Comparison of ENCODE assay signal across 17 cellular contexts in the genomic region with DNA sequence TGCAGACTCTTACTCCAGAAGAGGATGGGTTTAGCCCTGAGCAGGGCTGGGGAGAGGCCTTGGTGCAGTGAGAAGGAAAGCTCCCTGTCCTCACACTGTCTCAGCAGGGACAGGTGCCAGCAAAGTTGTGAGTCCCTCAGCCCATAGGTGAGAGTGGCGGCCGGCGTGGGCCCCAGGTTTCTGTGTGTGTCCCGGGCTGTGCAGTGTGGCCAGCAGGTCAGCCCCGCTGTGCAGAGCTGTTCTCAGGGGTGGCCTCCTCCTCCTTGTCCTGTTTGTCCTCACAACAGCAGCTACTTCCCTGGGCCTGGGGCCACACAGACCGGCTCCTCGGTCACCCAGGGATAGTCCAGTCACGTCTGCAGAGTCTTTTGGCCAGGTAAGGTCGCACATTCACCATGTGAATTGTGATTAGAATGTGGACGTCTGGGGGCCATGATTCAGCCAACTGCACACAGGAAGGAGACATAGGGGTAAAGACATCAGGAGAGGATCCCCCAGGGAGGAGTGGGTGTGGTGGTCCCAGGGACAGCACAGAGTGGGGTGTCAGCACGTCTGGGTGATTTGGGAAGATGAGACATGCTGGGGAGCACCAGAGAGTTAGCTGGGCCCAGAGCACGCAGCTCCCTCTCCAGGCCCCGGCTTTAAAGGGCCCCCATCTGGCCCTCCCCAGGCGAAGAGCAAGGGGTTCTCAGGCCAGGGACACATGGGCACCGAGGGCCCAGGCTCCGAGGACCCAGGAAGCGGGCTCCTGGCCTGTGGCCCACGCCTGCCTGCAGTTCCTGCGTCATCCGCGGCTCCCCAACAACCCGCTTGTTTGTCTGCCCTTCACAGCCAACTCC.
DNase-seq lines count a peak whose midpoint lies in the region; ATAC-seq, FAIRE-seq and TF ChIP-seq lines count a peak whose summit lies in the region.
"Had no signal": no experiment of that assay in that cellular context is flagged by ENCODE, and none has a peak within 500 bp of the region (broad histone marks: within the 10 kb centered on the region; RNA-seq: fewer than 3 reads in every experiment).

No MANE protein-coding gene starts in this region.

- no peak overlapping the region for H3K9ac ChIP-seq in HepG2 (ENCODE audit: insufficient read depth, low read depth, low read length)

- TF ChIP-seq POLR2A in HepG2 (IDR thresholded peaks at IDR 0.05; ENCODE audit: insufficient read depth in 1 of 2, low read depth in 2 of 2, low read length in 2 of 2) = no peak

- no peak overlapping the region for H3K4me3 ChIP-seq in HepG2 (replicated peaks in 1 of 3; ENCODE audit: insufficient read depth in 1 of 3, low read depth in 2 of 3, low read length in 3 of 3)
- H3K4me3 ChIP-seq in small intestine (ENCODE audit: low read depth in 1 of 2, low read length in 2 of 2) = no peak overlapping the region
- no peak overlapping the region for H3K4me3 ChIP-seq in naive thymus-derived CD4-positive, alpha-beta T cell (ENCODE audit: low read length)

- FAIRE-seq in HepG2 (lab: Jason Lieb, UNC) (no peak), small intestine (lab: Jason Lieb, UNC) (no peak)

- WGBS in HepG2 (ENCODE audit: low lambda C conversion rate) = 43% methylated on average over 10 of the region's 22 CpGs
- 58 to 84% (median 63%) methylated on average over 22 of the region's 22 CpGs for WGBS in small intestine, 3 donors

- no peak overlapping the region for H2AFZ ChIP-seq in HepG2 (ENCODE audit: low read length)

- intact Hi-C loops in HepG2 (cut with micrococcal nuclease; ENCODE audit: unreplicated experiment) = no loop called here
- intact Hi-C loops in naive thymus-derived CD4-positive, alpha-beta T cell (cut with micrococcal nuclease) = no loop called here

- TF ChIP-seq RAD21 in HepG2 (CRISPR knock-in tag; IDR thresholded peaks at IDR 0.05) = no peak

- H3K9me3 ChIP-seq in HepG2 (ENCODE audit: low read length) (no peaks in the 10 kb centered on the region), small intestine (ENCODE audit: control insufficient read depth, low read depth) (no peaks in the 10 kb centered on the region)
- H3K9me3 ChIP-seq in naive thymus-derived CD4-positive, alpha-beta T cell (ENCODE audit: control insufficient read depth in 2 of 3, low read length in 3 of 3) = no peaks in the 10 kb centered on the region

- CTCF ChIA-PET in RWPE1 (lab: Yijun Ruan, JAX) = interaction anchor here (0.8 kb wide), 1 partner anchor 274 kb away, joined by 3 read pairs; no protein-coding TSS in a partner anchor
- CTCF ChIA-PET in HepG2 (lab: Yijun Ruan, JAX; ENCODE audit: low intra/inter-chr PET ratio, low total read pairs) = no interaction called here
- CTCF ChIA-PET in naive thymus-derived CD4-positive, alpha-beta T cell (lab: Charles Lee) = no interaction called here

- H3K27ac ChIP-seq in RWPE1 (peak overlapping the region; percentile 87; the same call in 1 of the 2 replicates), HepG2 (ENCODE audit: extremely low read length, insufficient read depth, low read length) (no peak overlapping the region), small intestine (ENCODE audit: low read depth in 1 of 2, low read length in 1 of 2) (no peak overlapping the region)
- no peak overlapping the region for H3K27ac ChIP-seq in naive thymus-derived CD4-positive, alpha-beta T cell (ENCODE audit: low read depth, low read length)

- no peaks in the 10 kb centered on the region for H3K9me3 Mint-ChIP-seq in activated T-cell treated with anti-CD3 and anti-CD28 coated beads, Interleukin-2, amount 50 U/mL, for 4 hours
- no peaks in the 10 kb centered on the region for H3K9me3 Mint-ChIP-seq in activated T-cell treated with anti-CD3 and anti-CD28 coated beads, Interleukin-2, amount 50 U/mL, for 24 hours
- H3K9me3 Mint-ChIP-seq in naive thymus-derived CD4-positive, alpha-beta T cell = no peaks in the 10 kb centered on the region
- H3K9me3 Mint-ChIP-seq: CD8-positive, alpha-beta memory T cell; stimulated activated naive CD8-positive, alpha-beta T cell treated with anti-CD3 and anti-CD28 coated beads, Interleukin-15, amount 100 ng/mL, for 72 hours; T-helper 2 cell treated with Interferon-gamma antibody and Interleukin-4, amounts not matched to agents 5 μg/mL and 100 μg/mL, for 36 hours had no signal

- no peaks in the 10 kb centered on the region for H4K20me1 ChIP-seq in HepG2 (ENCODE audit: insufficient read depth, low read length)

- TF ChIP-seq EP300 in HepG2 (IDR thresholded peaks at IDR 0.05; ENCODE audit: low read depth in 2 of 2, low read length in 2 of 2) = no peak
- TF ChIP-seq EP300 in HepG2 (CRISPR knock-in tag; IDR thresholded peaks at IDR 0.05; ENCODE audit: borderline replicate concordance) = no peak

- POLR2A ChIA-PET in RWPE1 (lab: Yijun Ruan, JAX; ENCODE audit: low non-redundant PET) (no interaction called here), HepG2 (lab: Yijun Ruan, JAX) (no interaction called here)
- POLR2A ChIA-PET in naive thymus-derived CD4-positive, alpha-beta T cell (lab: Charles Lee) = no interaction called here

- no peaks in the 10 kb centered on the region for H3K36me3 ChIP-seq in HepG2 (replicated peaks in 1 of 2; ENCODE audit: control insufficient read depth in 1 of 2, insufficient read depth in 2 of 2, low read length in 2 of 2)
- no peaks in the 10 kb centered on the region for H3K36me3 ChIP-seq in small intestine (ENCODE audit: control insufficient read depth in 2 of 2, insufficient read depth in 2 of 2, low read length in 2 of 2)
- H3K36me3 ChIP-seq in naive thymus-derived CD4-positive, alpha-beta T cell (ENCODE audit: control insufficient read depth in 2 of 3, insufficient read depth in 3 of 3, low read length in 3 of 3) = no peaks in the 10 kb centered on the region

- peaks cover 3% of the 10 kb centered on the region for H3K27me3 Mint-ChIP-seq in activated T-cell treated with anti-CD3 and anti-CD28 coated beads, Interleukin-2, amount 50 U/mL, for 4 hours (ENCODE audit: low read depth)
- no peaks in the 10 kb centered on the region for H3K27me3 Mint-ChIP-seq in activated T-cell treated with anti-CD3 and anti-CD28 coated beads, Interleukin-2, amount 50 U/mL, for 24 hours
- H3K27me3 Mint-ChIP-seq in naive thymus-derived CD4-positive, alpha-beta T cell = no peaks in the 10 kb centered on the region
- H3K27me3 Mint-ChIP-seq: stimulated activated naive CD8-positive, alpha-beta T cell treated with anti-CD3 and anti-CD28 coated beads, Interleukin-15, amount 100 ng/mL, for 72 hours had no signal

- peak; percentile 2 for DNase-seq in activated T-cell treated with anti-CD3 and anti-CD28 coated beads, Interleukin-2, amount 50 U/mL, for 4 hours
- DNase-seq in activated T-cell treated with anti-CD3 and anti-CD28 coated beads, Interleukin-2, amount 50 U/mL, for 24 hours = no peak
- no peak for DNase-seq in RWPE1 (ENCODE audit: low spot score)
- no peak for DNase-seq in HepG2 (ENCODE audit: low spot score)
- DNase-seq in small intestine = peak; percentile 54
- no peak for DNase-seq in NOMO-1 treated with dmso at 0.1 percent for 144 hours (lab: John Stamatoyannopoulos, UW; ENCODE audit: unreplicated experiment)
- no peak for DNase-seq in NCI-H82 treated with DMSO at 0.1 percent for 48 hours (lab: John Stamatoyannopoulos, UW; ENCODE audit: unreplicated experiment)
- no peak for DNase-seq in naive thymus-derived CD4-positive, alpha-beta T cell
- DNase-seq: activated CD4-positive, alpha-beta T cell treated with anti-CD3 and anti-CD28 coated beads for 48 hours; activated T-cell treated with anti-CD3 and anti-CD28 coated beads, Interleukin-2, amount 50 U/mL, for 48 hours; amygdala; hypothalamus; NCI-H1436 treated with DMSO at 0.1 percent for 48 hours; NCI-H345; stimulated activated naive CD8-positive, alpha-beta T cell treated with anti-CD3 and anti-CD28 coated beads, Interleukin-15, amount 100 ng/mL, for 72 hours had no signal

- no peak overlapping the region for H3K4me2 ChIP-seq in HepG2 (ENCODE audit: low read depth, low read length)

- H3K36me3 Mint-ChIP-seq in activated T-cell treated with anti-CD3 and anti-CD28 coated beads, Interleukin-2, amount 50 U/mL, for 4 hours (ENCODE audit: insufficient read depth) = no peaks in the 10 kb centered on the region
- H3K36me3 Mint-ChIP-seq in activated T-cell treated with anti-CD3 and anti-CD28 coated beads, Interleukin-2, amount 50 U/mL, for 24 hours (ENCODE audit: low read depth) = no peaks in the 10 kb centered on the region
- peaks cover 0 to 3% (median 0%) of the 10 kb centered on the region in 5 donors for H3K36me3 Mint-ChIP-seq in naive thymus-derived CD4-positive, alpha-beta T cell
- H3K36me3 Mint-ChIP-seq: CD8-positive, alpha-beta memory T cell had no signal

- H3K4me3 Mint-ChIP-seq in activated T-cell treated with anti-CD3 and anti-CD28 coated beads, Interleukin-2, amount 50 U/mL, for 4 hours = no peak overlapping the region
- H3K4me3 Mint-ChIP-seq in activated T-cell treated with anti-CD3 and anti-CD28 coated beads, Interleukin-2, amount 50 U/mL, for 24 hours = no peak overlapping the region
- no peak overlapping the region for H3K4me3 Mint-ChIP-seq in naive thymus-derived CD4-positive, alpha-beta T cell
- H3K4me3 Mint-ChIP-seq: CD8-positive, alpha-beta memory T cell; stimulated activated naive CD8-positive, alpha-beta T cell treated with anti-CD3 and anti-CD28 coated beads, Interleukin-15, amount 100 ng/mL, for 72 hours; T-helper 2 cell treated with Interferon-gamma antibody and Interleukin-4, amounts not matched to agents 5 μg/mL and 100 μg/mL, for 36 hours had no signal

- H3K79me2 ChIP-seq in HepG2 (ENCODE audit: insufficient read depth, low read length) = no peaks in the 10 kb centered on the region

- TF ChIP-seq CTCF in RWPE1 (conservative IDR thresholded peaks at IDR 0.05; ENCODE audit: low read depth) = no peak
- TF ChIP-seq CTCF in HepG2 (CRISPR knock-in tag; IDR thresholded peaks at IDR 0.05) = no peak; the same call in 1 of the 2 replicates

- H3K4me1 Mint-ChIP-seq in activated T-cell treated with anti-CD3 and anti-CD28 coated beads, Interleukin-2, amount 50 U/mL, for 4 hours (ENCODE audit: low read depth) = no peaks in the 10 kb centered on the region
- H3K4me1 Mint-ChIP-seq in activated T-cell treated with anti-CD3 and anti-CD28 coated beads, Interleukin-2, amount 50 U/mL, for 24 hours (ENCODE audit: low read depth) = no peaks in the 10 kb centered on the region
- peaks cover 0 to 7% (median 0%) of the 10 kb centered on the region in 7 donors for H3K4me1 Mint-ChIP-seq in naive thymus-derived CD4-positive, alpha-beta T cell
- H3K4me1 Mint-ChIP-seq: stimulated activated naive CD8-positive, alpha-beta T cell treated with anti-CD3 and anti-CD28 coated beads, Interleukin-15, amount 100 ng/mL, for 72 hours had no signal

- no TSS peak for BruUV-seq in HepG2 (replicated peaks; lab: Mats Ljungman, UMichigan)

- peaks cover 23% of the 10 kb centered on the region for H3K4me1 ChIP-seq in HepG2 (ENCODE audit: insufficient read depth, low read length)
- H3K4me1 ChIP-seq in small intestine (ENCODE audit: control insufficient read depth in 2 of 2, insufficient read depth in 1 of 2, low read depth in 1 of 2, low read length in 1 of 2) = peaks cover 0 to 2% of the 10 kb centered on the region in 2 donors
- H3K4me1 ChIP-seq in naive thymus-derived CD4-positive, alpha-beta T cell (ENCODE audit: control insufficient read depth in 2 of 2, insufficient read depth in 2 of 2, low read length in 2 of 2) = no peaks in the 10 kb centered on the region

- H3K27me3 ChIP-seq in HepG2 (ENCODE audit: control insufficient read depth in 1 of 2, insufficient read depth in 2 of 2, low read length in 2 of 2) (peaks cover 4 to 37% of the 10 kb centered on the region in 2 experiments; a peak in 4 of 5 replicates), small intestine (ENCODE audit: control insufficient read depth in 2 of 2, insufficient read depth in 2 of 2, low read length in 2 of 2) (no peaks in the 10 kb centered on the region)
- no peaks in the 10 kb centered on the region for H3K27me3 ChIP-seq in naive thymus-derived CD4-positive, alpha-beta T cell (ENCODE audit: control insufficient read depth in 2 of 2, insufficient read depth in 2 of 2, low read length in 2 of 2)

- no peak for ATAC-seq in activated T-cell treated with anti-CD3 and anti-CD28 coated beads, Interleukin-2, amount 50 U/mL, for 4 hours
- peak; percentile 37 for ATAC-seq in HepG2
- ATAC-seq in naive thymus-derived CD4-positive, alpha-beta T cell = no peak
- ATAC-seq: stimulated activated naive CD8-positive, alpha-beta T cell treated with anti-CD3 and anti-CD28 coated beads, Interleukin-15, amount 100 ng/mL, for 72 hours had no signal

- in situ Hi-C loops in HepG2 (cut with HindIII; ENCODE audit: extremely low pct_ligation_motif_present, low pct_unique_long_range_greater_than_20kb) = loop anchor here (5.0 kb wide), 1 partner anchor 267 kb away; a partner anchor contains a TSS

- H3K27ac Mint-ChIP-seq in activated T-cell treated with anti-CD3 and anti-CD28 coated beads, Interleukin-2, amount 50 U/mL, for 24 hours = no peak overlapping the region
- no peak overlapping the region for H3K27ac Mint-ChIP-seq in naive thymus-derived CD4-positive, alpha-beta T cell
- H3K27ac Mint-ChIP-seq: T-helper 2 cell treated with Interferon-gamma antibody and Interleukin-4, amounts not matched to agents 5 μg/mL and 100 μg/mL, for 36 hours had no signal

Comparison
In these comparisons a context has a peak if more than half of its experiments do, and no peak if none do; other contexts are left out.
1. DNase-seq: peak in activated T-cell treated with anti-CD3 and anti-CD28 coated beads, Interleukin-2, amount 50 U/mL, for 4 hours (single experiment) and small intestine (single experiment); none in activated T-cell treated with anti-CD3 and anti-CD28 coated beads, Interleukin-2, amount 50 U/mL, for 24 hours (single experiment), RWPE1 (single experiment), HepG2 (single experiment), NOMO-1 treated with dmso at 0.1 percent for 144 hours (single experiment), NCI-H82 treated with DMSO at 0.1 percent for 48 hours (single experiment) and naive thymus-derived CD4-positive, alpha-beta T cell (0 of 9).